19 cellular contexts compared by ENCODE assay signal in genomic region chr2:124753842-124754241, GRCh38.
"Had no signal": no experiment of that assay in that cellular context is flagged by ENCODE, and none has a peak within 500 bp of the region (broad histone marks: within the 10 kb centered on the region; RNA-seq: fewer than 3 reads in every experiment).

No MANE protein-coding gene starts in this region.

- H3K4me3 ChIP-seq: body of pancreas, esophagus squamous epithelium, mucosa of descending colon, ovary, psoas muscle, skin epidermis, tibial artery had no signal

- H3K9me3 ChIP-seq: body of pancreas, esophagus squamous epithelium, mucosa of descending colon, ovary, psoas muscle, tibial artery had no signal

- H3K36me3 Mint-ChIP-seq: naive B cell had no signal

- H3K36me3 ChIP-seq: esophagus squamous epithelium, ovary, tibial artery had no signal

- DNase-seq: activated CD4-positive, alpha-beta T cell treated with anti-CD3 and anti-CD28 coated beads, Interleukin-2, amount 10 ng/mL, durations not matched to agents 7 days and 5 days; activated CD4-positive, CD25-positive, alpha-beta regulatory T cell; activated CD8-positive, alpha-beta T cell treated with anti-CD3 and anti-CD28 coated beads, Interleukin-2, amount 10 ng/mL, durations not matched to agents 7 days and 5 days; activated naive CD4-positive, alpha-beta T cell treated with anti-CD3 and anti-CD28 coated beads for 36 hours; activated T-cell treated with anti-CD3 and anti-CD28 coated beads, Interleukin-2, amount 50 U/mL, for 24 hours; body of pancreas; dermis blood vessel endothelial cell; effector memory CD4-positive, alpha-beta T cell; esophagus squamous epithelium; naive B cell; ovary; psoas muscle; right cardiac atrium; stimulated activated naive CD8-positive, alpha-beta T cell treated with anti-CD3 and anti-CD28 coated beads, Interleukin-15, Interleukin-2, amounts not matched to agents 100 U/mL and 50 U/mL, for 24 hours; substantia nigra; tibial artery had no signal

- H3K27ac Mint-ChIP-seq: activated CD4-positive, alpha-beta T cell treated with anti-CD3 and anti-CD28 coated beads, Interleukin-2, amount 10 ng/mL, durations not matched to agents 7 days and 5 days; activated CD8-positive, alpha-beta T cell treated with anti-CD3 and anti-CD28 coated beads, Interleukin-2, amount 10 ng/mL, durations not matched to agents 7 days and 5 days; activated naive CD4-positive, alpha-beta T cell treated with anti-CD3 and anti-CD28 coated beads for 36 hours; activated T-cell treated with anti-CD3 and anti-CD28 coated beads, Interleukin-2, amount 50 U/mL, for 24 hours; activated T-helper 2 cell treated with anti-CD3 and anti-CD28 coated beads, Interferon-gamma antibody, Interleukin-2, Interleukin-4, amounts not matched to agents 10 μg/mL and 5 μg/mL and 100 μg/mL, durations not matched to agents 14 hours and 24 hours and 36 hours; naive B cell had no signal

- H3K4me3 Mint-ChIP-seq: activated CD4-positive, alpha-beta T cell treated with anti-CD3 and anti-CD28 coated beads, Interleukin-2, amount 10 ng/mL, durations not matched to agents 7 days and 5 days; activated CD8-positive, alpha-beta T cell treated with anti-CD3 and anti-CD28 coated beads, Interleukin-2, amount 10 ng/mL, durations not matched to agents 7 days and 5 days; activated naive CD4-positive, alpha-beta T cell treated with anti-CD3 and anti-CD28 coated beads for 36 hours; activated T-cell treated with anti-CD3 and anti-CD28 coated beads, Interleukin-2, amount 50 U/mL, for 24 hours; naive B cell had no signal

- H3K27me3 Mint-ChIP-seq: activated CD4-positive, alpha-beta T cell treated with anti-CD3 and anti-CD28 coated beads, Interleukin-2, amount 10 ng/mL, durations not matched to agents 7 days and 5 days; activated T-cell treated with anti-CD3 and anti-CD28 coated beads, Interleukin-2, amount 50 U/mL, for 24 hours; naive B cell had no signal

- H3K27ac ChIP-seq: body of pancreas, esophagus squamous epithelium, ovary, psoas muscle, skin epidermis, tibial artery had no signal

- ATAC-seq: activated CD8-positive, alpha-beta T cell treated with anti-CD3 and anti-CD28 coated beads, Interleukin-2, amount 10 ng/mL, durations not matched to agents 7 days and 5 days; body of pancreas; mucosa of descending colon; psoas muscle; right cardiac atrium; stimulated activated naive CD8-positive, alpha-beta T cell treated with anti-CD3 and anti-CD28 coated beads, Interleukin-15, Interleukin-2, amounts not matched to agents 100 U/mL and 50 U/mL, for 24 hours had no signal

- H3K27me3 ChIP-seq: body of pancreas, esophagus squamous epithelium, ovary, tibial artery had no signal

- H3K4me1 ChIP-seq: body of pancreas, esophagus squamous epithelium, psoas muscle, tibial artery had no signal

- H3K4me1 Mint-ChIP-seq: activated CD4-positive, alpha-beta T cell treated with anti-CD3 and anti-CD28 coated beads, Interleukin-2, amount 10 ng/mL, durations not matched to agents 7 days and 5 days; naive B cell had no signal
